18 cellular contexts compared by ENCODE assay signal in the genomic region with DNA sequence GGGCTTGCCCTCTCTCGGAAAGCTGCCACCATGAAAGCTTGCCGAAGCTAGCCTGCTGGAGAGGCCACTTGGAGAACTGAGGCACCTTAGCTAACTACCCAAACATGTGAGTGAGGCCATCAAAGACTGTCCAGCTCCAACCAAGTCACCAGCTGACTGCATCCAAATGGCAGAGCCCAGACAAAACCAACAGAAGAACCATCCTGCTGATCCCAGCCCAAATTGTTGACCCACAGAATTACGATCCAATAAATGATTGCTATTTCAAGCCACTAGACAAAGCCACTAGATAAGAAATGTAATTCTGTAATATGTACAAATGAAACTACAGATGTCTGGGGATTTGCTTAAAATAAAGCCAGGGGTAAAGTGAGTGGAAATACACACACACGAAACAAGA.
"Had no signal": no experiment of that assay in that cellular context is flagged by ENCODE, and none has a peak within 500 bp of the region (broad histone marks: within the 10 kb centered on the region; RNA-seq: fewer than 3 reads in every experiment).

No MANE protein-coding gene starts in this region.

- H3K27me3 Mint-ChIP-seq: activated naive CD8-positive, alpha-beta T cell; memory B cell; stimulated activated naive B cell treated with anti-CD40 and anti-IgM and Interleukin-4, amounts not matched to agents 10 μg/mL and 1 μg/mL and 100 μg/mL, for 72 hours; T-cell had no signal

- H3K36me3 ChIP-seq: adrenal gland, upper lobe of left lung had no signal

- H3K4me3 ChIP-seq: adrenal gland, coronary artery, upper lobe of left lung had no signal

- ATAC-seq: foreskin keratinocyte; left colon; sciatic nerve; stimulated activated naive B cell treated with anti-CD40 and anti-IgM and Interleukin-4, amounts not matched to agents 10 μg/mL and 1 μg/mL and 100 μg/mL, for 72 hours; T-cell had no signal

- FAIRE-seq: bronchial epithelial cell, keratinocyte, small intestine had no signal

- DNase-seq: activated CD4-positive, alpha-beta T cell treated with anti-CD3 and anti-CD28 coated beads for 1 hour; activated CD4-positive, alpha-beta T cell treated with anti-CD3 and anti-CD28 coated beads, Interleukin-2, amount 50 U/mL, for 4 hours; activated naive CD4-positive, alpha-beta T cell; foreskin keratinocyte; small intestine; stimulated activated CD4-positive, alpha-beta T cell treated with anti-CD3 and anti-CD28 coated beads, Interleukin-15, amount 100 ng/mL, for 24 hours; stimulated activated naive B cell treated with anti-CD40 and anti-IgM and Interleukin-4, amounts not matched to agents 10 μg/mL and 1 μg/mL and 100 μg/mL, for 72 hours; T-cell; upper lobe of left lung had no signal

- H3K9me3 ChIP-seq: adrenal gland had no signal

- H3K4me3 Mint-ChIP-seq: activated naive CD8-positive, alpha-beta T cell; memory B cell; stimulated activated naive B cell treated with anti-CD40 and anti-IgM and Interleukin-4, amounts not matched to agents 10 μg/mL and 1 μg/mL and 100 μg/mL, for 72 hours; T-cell had no signal

- H3K9me3 Mint-ChIP-seq: memory B cell; stimulated activated naive B cell treated with anti-CD40 and anti-IgM and Interleukin-4, amounts not matched to agents 10 μg/mL and 1 μg/mL and 100 μg/mL, for 72 hours; T-cell had no signal

- H3K36me3 Mint-ChIP-seq: activated naive CD8-positive, alpha-beta T cell; stimulated activated naive B cell treated with anti-CD40 and anti-IgM and Interleukin-4, amounts not matched to agents 10 μg/mL and 1 μg/mL and 100 μg/mL, for 72 hours; T-cell had no signal

- H3K27ac ChIP-seq: coronary artery, epithelial cell of prostate, foreskin keratinocyte, upper lobe of left lung had no signal

- H3K4me1 ChIP-seq: foreskin keratinocyte had no signal

- H3K27me3 ChIP-seq: adrenal gland, upper lobe of left lung had no signal

- H3K27ac Mint-ChIP-seq: activated naive CD8-positive, alpha-beta T cell; stimulated activated naive B cell treated with anti-CD40 and anti-IgM and Interleukin-4, amounts not matched to agents 10 μg/mL and 1 μg/mL and 100 μg/mL, for 72 hours had no signal
